11 cellular contexts compared by ENCODE assay signal in genomic region chr9:109912726-109913460, GRCh38.
DNase-seq lines count a peak whose midpoint lies in the region; ATAC-seq and TF ChIP-seq lines count a peak whose summit lies in the region.
"Had no signal": no experiment of that assay in that cellular context is flagged by ENCODE, and none has a peak within 500 bp of the region (broad histone marks: within the 10 kb centered on the region; RNA-seq: fewer than 3 reads in every experiment).

No MANE protein-coding gene starts in this region.

- H3K4me2 ChIP-seq in OCI-LY3 (ENCODE audit: low read length): peak overlapping the region; percentile 15; the same call in 1 of the 2 replicates

- DNase-seq in AG10803 (ENCODE audit: low read depth) (peak; percentile 66), lower lobe of right lung (no peak), SIG-M5 treated with dmso at 0.1 percent for 504 hours (lab: John Stamatoyannopoulos, UW; ENCODE audit: unreplicated experiment) (no peak), NCI-H1417 (lab: John Stamatoyannopoulos, UW) (no peak), NCI-H1105 treated with DMSO at 0.1 percent for 48 hours (lab: John Stamatoyannopoulos, UW) (no peak)
- no peak for DNase-seq in stimulated activated CD4-positive, alpha-beta T cell treated with anti-CD3 and anti-CD28 coated beads, Interleukin-15, amount 100 ng/mL, for 24 hours
- DNase-seq: islet precursor cell; stimulated activated CD4-positive, alpha-beta T cell treated with anti-CD3 and anti-CD28 coated beads, Interleukin-12 subunit alpha, Interleukin-12 subunit beta, amount 100 ng/mL, for 4 hours had no signal

- H4K20me1 ChIP-seq in OCI-LY3 (ENCODE audit: insufficient read depth, low read length): no peaks in the 10 kb centered on the region

- H3K36me3 ChIP-seq in OCI-LY3 (replicated peaks; ENCODE audit: low read depth, low read length): no peaks in the 10 kb centered on the region
- no peaks in the 10 kb centered on the region for H3K36me3 ChIP-seq in lower lobe of right lung
- H3K36me3 ChIP-seq: tibial nerve had no signal

- peak; percentile 30 for ATAC-seq in GM19452 (IDR thresholded peaks at IDR 0.05; ENCODE audit: unreplicated experiment)
- ATAC-seq in lower lobe of right lung: no peak

- no peak overlapping the region for H3K27ac ChIP-seq in OCI-LY3 (ENCODE audit: low read length)
- peak overlapping the region; percentile 79 for H3K27ac ChIP-seq in lower lobe of right lung

- H3K4me1 ChIP-seq in OCI-LY3 (ENCODE audit: low read length) (peaks cover 51% of the 10 kb centered on the region), lower lobe of right lung (peaks cover 61% of the 10 kb centered on the region)

- H3K27me3 ChIP-seq in OCI-LY3 (ENCODE audit: low read depth, low read length) (no peaks in the 10 kb centered on the region), lower lobe of right lung (ENCODE audit: low read depth) (no peaks in the 10 kb centered on the region)
- H3K27me3 ChIP-seq: tibial nerve had no signal

- no peak overlapping the region for H3K9ac ChIP-seq in OCI-LY3 (ENCODE audit: low read length)

- intact Hi-C loops in lower lobe of right lung (cut with DNase I): no loop called here

- H3K4me3 ChIP-seq in AG10803 (ENCODE audit: low read length): no peak overlapping the region
- no peak overlapping the region for H3K4me3 ChIP-seq in OCI-LY3 (ENCODE audit: low read length)
- no peak overlapping the region for H3K4me3 ChIP-seq in lower lobe of right lung
- H3K4me3 ChIP-seq: tibial nerve had no signal

- H3K79me2 ChIP-seq in OCI-LY3 (ENCODE audit: low read length): no peaks in the 10 kb centered on the region

- no peak overlapping the region for H2AFZ ChIP-seq in OCI-LY3 (ENCODE audit: low read depth, low read length)

- H3K9me3 ChIP-seq in OCI-LY3 (ENCODE audit: insufficient read depth, low read length): peaks cover 4% of the 10 kb centered on the region; the same call in 1 of the 2 replicates
- H3K9me3 ChIP-seq in lower lobe of right lung: no peaks in the 10 kb centered on the region
- H3K9me3 ChIP-seq: tibial nerve had no signal

- no peak for TF ChIP-seq CTCF in AG10803 (conservative IDR thresholded peaks at IDR 0.05; ENCODE audit: low read length)
- no peak for TF ChIP-seq CTCF in OCI-LY3 (IDR thresholded peaks at IDR 0.05; ENCODE audit: low read depth, low read length)
- no peak for TF ChIP-seq CTCF in lower lobe of right lung (IDR thresholded peaks at IDR 0.05)
